ENCODE assay signal across 28 cellular contexts in genomic region chr2:164213916-164214315, GRCh38.
"Had no signal": no experiment of that assay in that cellular context is flagged by ENCODE, and none has a peak within 500 bp of the region (broad histone marks: within the 10 kb centered on the region; RNA-seq: fewer than 3 reads in every experiment).

No MANE protein-coding gene starts in this region.

- H3K27ac ChIP-seq: adrenal gland, body of pancreas, breast epithelium, Peyer's patch, RWPE1, SK-N-MC had no signal

- FAIRE-seq: astrocyte had no signal

- ATAC-seq: activated CD8-positive, alpha-beta T cell treated with anti-CD3 and anti-CD28 coated beads for 36 hours; activated naive CD4-positive, alpha-beta T cell treated with anti-CD3 and anti-CD28 coated beads, Interleukin-2, amount 50 U/mL, for 72 hours; body of pancreas; PC-3; Right ventricle myocardium inferior had no signal

- H3K4me1 ChIP-seq: adrenal gland, body of pancreas, breast epithelium, Peyer's patch had no signal

- DNase-seq: activated CD4-positive, alpha-beta T cell treated with anti-CD3 and anti-CD28 coated beads, Interleukin-2, amount 10 ng/mL, durations not matched to agents 24 days and 14 days; activated CD4-positive, alpha-beta T cell treated with anti-CD3 and anti-CD28 coated beads, Interleukin-2, amount 50 U/mL, for 4 hours; activated CD8-positive, alpha-beta T cell treated with anti-CD3 and anti-CD28 coated beads for 36 hours; activated gamma-delta T cell; activated naive CD4-positive, alpha-beta T cell treated with Interleukin-2 at 50 U/mL for 16 hours; activated T-cell treated with anti-CD3 and anti-CD28 coated beads, Interleukin-2, amount 50 U/mL, for 24 hours; adrenal gland; body of pancreas; Karpas-422; MG63; NCI-H1048; NCI-H1105 treated with DMSO at 0.1 percent for 48 hours; NCI-H1436; NCI-H1694; NCI-H1930; NCI-H2081 treated with DMSO at 0.1 percent for 48 hours; NCI-H345; NCI-H524 treated with DMSO at 0.1 percent for 48 hours; PC-3; Peyer's patch; SIG-M5; T1000 had no signal

- H3K4me3 ChIP-seq: adrenal gland, body of pancreas, breast epithelium, MG63, Peyer's patch, SK-N-MC had no signal

- H3K36me3 ChIP-seq: adrenal gland, breast epithelium, MG63, Peyer's patch had no signal

- H3K27me3 ChIP-seq: adrenal gland, body of pancreas, breast epithelium, MG63, Peyer's patch had no signal

- H3K9me3 ChIP-seq: adrenal gland, body of pancreas, breast epithelium, MG63, Peyer's patch had no signal
